1 cellular context compared by ENCODE assay signal in the genomic region with DNA sequence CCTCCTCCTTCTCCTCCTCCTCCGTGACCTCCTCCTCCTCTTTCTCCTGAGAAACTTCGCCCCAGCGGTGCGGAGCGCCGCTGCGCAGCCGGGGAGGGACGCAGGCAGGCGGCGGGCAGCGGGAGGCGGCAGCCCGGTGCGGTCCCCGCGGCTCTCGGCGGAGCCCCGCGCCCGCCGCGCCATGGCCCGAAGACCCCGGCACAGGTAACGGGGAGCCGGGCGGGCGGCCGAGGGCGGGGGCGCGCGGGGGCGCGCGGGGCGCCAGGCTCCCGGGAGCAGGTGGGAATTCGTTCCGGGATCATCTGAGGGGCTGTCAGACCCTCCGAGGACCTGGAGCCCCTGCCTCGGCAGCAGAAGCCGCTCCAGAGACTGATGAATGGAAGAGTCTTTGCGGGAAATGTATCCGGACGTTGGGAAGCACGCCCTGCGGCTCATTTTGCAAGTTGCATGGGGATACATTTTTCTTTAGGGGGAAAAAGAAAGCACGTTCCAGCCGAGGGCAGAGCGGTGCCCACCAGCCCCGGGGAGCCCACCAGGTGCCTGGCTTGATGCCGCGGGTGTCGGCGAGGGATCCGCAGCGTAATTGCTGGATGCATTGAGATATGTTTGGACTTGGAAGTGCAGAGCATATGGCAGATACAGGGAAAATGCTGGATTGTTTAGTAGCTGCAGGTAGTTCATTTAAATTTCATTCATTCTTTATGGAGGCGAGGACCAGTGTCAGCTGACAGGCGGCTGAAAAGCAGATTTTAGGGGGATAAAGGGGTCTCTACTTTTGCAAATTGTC.
A peak's percentile ranks its signal among the peaks of the same experiment; 100 is the strongest.
TF ChIP-seq lines count a peak whose summit lies in the region.

No MANE protein-coding gene starts in this region.

TF ChIP-seq in HepG2, 621 proteins besides CTCF, POLR2A, EP300 and RAD21 (continued from another document):
- TF ChIP-seq, protein P1, sequence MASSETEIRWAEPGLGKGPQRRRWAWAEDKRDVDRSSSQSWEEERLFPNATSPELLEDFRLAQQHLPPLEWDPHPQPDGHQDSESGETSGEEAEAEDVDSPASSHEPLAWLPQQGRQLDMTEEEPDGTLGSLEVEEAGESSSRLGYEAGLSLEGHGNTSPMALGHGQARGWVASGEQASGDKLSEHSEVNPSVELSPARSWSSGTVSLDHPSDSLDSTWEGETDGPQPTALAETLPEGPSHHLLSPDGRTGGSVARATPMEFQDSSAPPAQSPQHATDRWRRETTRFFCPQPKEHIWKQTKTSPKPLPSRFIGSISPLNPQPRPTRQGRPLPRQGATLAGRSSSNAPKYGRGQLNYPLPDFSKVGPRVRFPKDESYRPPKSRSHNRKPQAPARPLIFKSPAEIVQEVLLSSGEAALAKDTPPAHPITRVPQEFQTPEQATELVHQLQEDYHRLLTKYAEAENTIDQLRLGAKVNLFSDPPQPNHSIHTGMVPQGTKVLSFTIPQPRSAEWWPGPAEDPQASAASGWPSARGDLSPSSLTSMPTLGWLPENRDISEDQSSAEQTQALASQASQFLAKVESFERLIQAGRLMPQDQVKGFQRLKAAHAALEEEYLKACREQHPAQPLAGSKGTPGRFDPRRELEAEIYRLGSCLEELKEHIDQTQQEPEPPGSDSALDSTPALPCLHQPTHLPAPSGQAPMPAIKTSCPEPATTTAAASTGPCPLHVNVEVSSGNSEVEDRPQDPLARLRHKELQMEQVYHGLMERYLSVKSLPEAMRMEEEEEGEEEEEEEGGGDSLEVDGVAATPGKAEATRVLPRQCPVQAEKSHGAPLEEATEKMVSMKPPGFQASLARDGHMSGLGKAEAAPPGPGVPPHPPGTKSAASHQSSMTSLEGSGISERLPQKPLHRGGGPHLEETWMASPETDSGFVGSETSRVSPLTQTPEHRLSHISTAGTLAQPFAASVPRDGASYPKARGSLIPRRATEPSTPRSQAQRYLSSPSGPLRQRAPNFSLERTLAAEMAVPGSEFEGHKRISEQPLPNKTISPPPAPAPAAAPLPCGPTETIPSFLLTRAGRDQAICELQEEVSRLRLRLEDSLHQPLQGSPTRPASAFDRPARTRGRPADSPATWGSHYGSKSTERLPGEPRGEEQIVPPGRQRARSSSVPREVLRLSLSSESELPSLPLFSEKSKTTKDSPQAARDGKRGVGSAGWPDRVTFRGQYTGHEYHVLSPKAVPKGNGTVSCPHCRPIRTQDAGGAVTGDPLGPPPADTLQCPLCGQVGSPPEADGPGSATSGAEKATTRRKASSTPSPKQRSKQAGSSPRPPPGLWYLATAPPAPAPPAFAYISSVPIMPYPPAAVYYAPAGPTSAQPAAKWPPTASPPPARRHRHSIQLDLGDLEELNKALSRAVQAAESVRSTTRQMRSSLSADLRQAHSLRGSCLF (CRISPR knock-in tag; IDR thresholded peaks at IDR 0.05; ENCODE audit: borderline replicate concordance): no peak
- no peak for TF ChIP-seq ZFP36L1 (CRISPR knock-in tag; IDR thresholded peaks at IDR 0.05)
- 0 out of 2 replicates have a peak, but pooled peaks have one; percentile 22 for TF ChIP-seq ZBTB7B (CRISPR knock-in tag; IDR thresholded peaks at IDR 0.05)
- TF ChIP-seq ZBTB21 (CRISPR knock-in tag; IDR thresholded peaks at IDR 0.05): no peak
- no peak for TF ChIP-seq SMAD9 (CRISPR knock-in tag; IDR thresholded peaks at IDR 0.05)
- no peak for TF ChIP-seq ZNF225 (CRISPR knock-in tag; IDR thresholded peaks at IDR 0.05)
- TF ChIP-seq ZNF382 (CRISPR knock-in tag; IDR thresholded peaks at IDR 0.05; ENCODE audit: borderline replicate concordance): no peak
- no peak for TF ChIP-seq ZFP82 (CRISPR knock-in tag; IDR thresholded peaks at IDR 0.05; ENCODE audit: borderline replicate concordance)
- TF ChIP-seq, protein P2, sequence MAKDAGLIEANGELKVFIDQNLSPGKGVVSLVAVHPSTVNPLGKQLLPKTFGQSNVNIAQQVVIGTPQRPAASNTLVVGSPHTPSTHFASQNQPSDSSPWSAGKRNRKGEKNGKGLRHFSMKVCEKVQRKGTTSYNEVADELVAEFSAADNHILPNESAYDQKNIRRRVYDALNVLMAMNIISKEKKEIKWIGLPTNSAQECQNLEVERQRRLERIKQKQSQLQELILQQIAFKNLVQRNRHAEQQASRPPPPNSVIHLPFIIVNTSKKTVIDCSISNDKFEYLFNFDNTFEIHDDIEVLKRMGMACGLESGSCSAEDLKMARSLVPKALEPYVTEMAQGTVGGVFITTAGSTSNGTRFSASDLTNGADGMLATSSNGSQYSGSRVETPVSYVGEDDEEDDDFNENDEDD (CRISPR knock-in tag; IDR thresholded peaks at IDR 0.05; ENCODE audit: borderline replicate concordance): 0 out of 2 replicates have a peak, but pooled peaks have one; percentile 16
- TF ChIP-seq ATRX (CRISPR knock-in tag; IDR thresholded peaks at IDR 0.05; ENCODE audit: borderline replicate concordance): no peak
